In the genomic region with DNA sequence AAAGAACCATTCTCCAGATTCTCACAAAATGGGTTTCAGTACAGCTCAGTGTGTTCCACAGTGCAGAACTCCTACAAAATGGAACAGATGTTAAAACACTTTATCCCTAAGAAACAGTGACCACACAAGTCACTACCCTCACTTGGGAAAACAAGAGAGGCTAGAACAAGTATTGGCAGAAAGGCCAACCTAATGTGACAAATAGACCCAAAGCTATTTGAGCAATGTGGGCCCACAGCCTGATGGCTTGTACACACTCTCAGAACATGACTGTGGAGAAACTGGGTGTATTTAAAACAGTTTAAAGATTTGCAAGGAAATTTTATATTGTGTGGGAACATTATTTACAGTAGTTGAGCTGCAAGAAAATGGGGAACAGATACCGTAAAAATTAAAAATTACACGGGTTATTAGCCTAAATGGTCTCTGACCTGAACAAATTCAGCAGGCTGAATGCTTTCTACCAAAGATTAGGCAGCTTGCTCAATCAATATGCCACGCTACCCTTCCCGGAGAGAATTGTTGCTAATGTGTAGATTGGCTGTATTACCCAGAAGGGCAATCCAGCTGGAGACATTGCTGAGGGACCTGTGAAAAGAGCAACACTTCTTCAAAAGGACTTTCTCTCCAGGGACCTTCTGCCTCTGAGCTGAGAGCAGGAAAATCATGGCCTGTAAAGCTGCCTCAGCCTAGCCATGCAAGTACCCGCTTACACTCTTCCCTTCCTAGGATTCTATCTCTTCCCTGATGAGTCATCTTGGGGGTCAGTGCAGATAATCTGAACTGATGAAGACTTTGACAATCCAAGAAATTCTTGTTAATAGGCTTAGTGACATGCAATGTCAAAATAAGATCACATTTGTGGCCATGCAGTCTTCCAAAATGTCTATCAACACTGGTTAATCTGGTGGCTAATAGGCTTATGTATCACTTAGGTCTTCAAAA, we compare ENCODE assay signal across 21 cellular contexts.
A peak's percentile ranks its signal among the peaks of the same experiment; 100 is the strongest.
DNase-seq lines count a peak whose midpoint lies in the region; ATAC-seq and TF ChIP-seq lines count a peak whose summit lies in the region.
"Had no signal": no experiment of that assay in that cellular context is flagged by ENCODE, and none has a peak within 500 bp of the region (broad histone marks: within the 10 kb centered on the region; RNA-seq: fewer than 3 reads in every experiment).

No MANE protein-coding gene starts in this region.

- H3K9ac ChIP-seq in parathyroid adenoma (no peak overlapping the region), MM.1S (ENCODE audit: low read length) (no peak overlapping the region)

- H3K9me3 ChIP-seq in A673 (ENCODE audit: low read depth, low read length, poor library complexity, severe bottlenecking) (no peaks in the 10 kb centered on the region), parathyroid adenoma (ENCODE audit: control insufficient read depth, low read length) (no peaks in the 10 kb centered on the region), MM.1S (replicated peaks; ENCODE audit: insufficient read depth, low read length) (no peaks in the 10 kb centered on the region)
- H3K9me3 ChIP-seq: Peyer's patch had no signal

- BruUV-seq in A673 (replicated peaks; lab: Mats Ljungman, UMichigan): no TSS peak

- ATAC-seq in GM18873 (IDR thresholded peaks at IDR 0.05; ENCODE audit: low FRiP score, unreplicated experiment): no peak

- intact Hi-C loops in A673 (cut with micrococcal nuclease; ENCODE audit: unreplicated experiment): no loop called here

- H3K79me2 ChIP-seq in parathyroid adenoma (no peaks in the 10 kb centered on the region), MM.1S (ENCODE audit: low read length) (no peaks in the 10 kb centered on the region)

- H4K20me1 ChIP-seq in MM.1S (ENCODE audit: insufficient read depth, low read length): no peaks in the 10 kb centered on the region

- H3K27ac ChIP-seq in A673 (ENCODE audit: low read depth, low read length, poor library complexity, severe bottlenecking) (no peak overlapping the region), parathyroid adenoma (no peak overlapping the region), MM.1S (ENCODE audit: low read length) (no peak overlapping the region)
- H3K27ac ChIP-seq: 22Rv1, Peyer's patch had no signal

- DNase-seq in A673 (ENCODE audit: low spot score) (peak; percentile 28), NCI-H82 treated with DMSO at 0.1 percent for 48 hours (lab: John Stamatoyannopoulos, UW; ENCODE audit: unreplicated experiment) (peak; percentile 84), fibroblast of villous mesenchyme (ENCODE audit: low read depth) (peak; percentile 61), amygdala (lab: John Stamatoyannopoulos, UW) (no peak), MM.1S (no peak)
- DNase-seq in stimulated activated CD4-positive, alpha-beta T cell treated with anti-CD3 and anti-CD28 coated beads, Interleukin-4, amount 100 ng/mL, for 24 hours: no peak
- DNase-seq: Calu3; CD4-positive, CD25-positive, alpha-beta regulatory T cell; DMS79 treated with DMSO at 0.1 percent for 48 hours; GDM1; KG1; NCI-H1092 treated with DMSO at 0.1 percent for 48 hours; NCI-H1694; NCI-H2107; NCI-H446; NCI-H748 treated with DMSO at 0.1 percent for 48 hours; Peyer's patch; Right ventricle myocardium superior had no signal

- H3K4me3 ChIP-seq in A673 (ENCODE audit: low read depth, low read length, poor library complexity, severe bottlenecking): no peak overlapping the region
- no peak overlapping the region for H3K4me3 ChIP-seq in fibroblast of villous mesenchyme (ENCODE audit: low read depth, low read length)
- no peak overlapping the region for H3K4me3 ChIP-seq in parathyroid adenoma (ENCODE audit: low read depth, low read length)
- no peak overlapping the region for H3K4me3 ChIP-seq in MM.1S (ENCODE audit: low read length)
- H3K4me3 ChIP-seq: Peyer's patch had no signal

- H3K4me2 ChIP-seq in parathyroid adenoma (ENCODE audit: low read length) (no peak overlapping the region), MM.1S (ENCODE audit: low read depth, low read length) (no peak overlapping the region)

- H3K4me1 ChIP-seq in A673 (ENCODE audit: insufficient read depth, low read length, poor library complexity, severe bottlenecking): no peaks in the 10 kb centered on the region
- H3K4me1 ChIP-seq in parathyroid adenoma: no peaks in the 10 kb centered on the region
- no peaks in the 10 kb centered on the region for H3K4me1 ChIP-seq in MM.1S (ENCODE audit: low read length)
- H3K4me1 ChIP-seq: Peyer's patch had no signal

- no peaks in the 10 kb centered on the region for H3F3A ChIP-seq in MM.1S (ENCODE audit: insufficient read depth, low read length)

- no peak for TF ChIP-seq CTCF in A673 (conservative IDR thresholded peaks at IDR 0.05; ENCODE audit: low read depth, low read length)
- TF ChIP-seq CTCF in fibroblast of villous mesenchyme (IDR thresholded peaks at IDR 0.05; ENCODE audit: insufficient read depth, low read depth, low read length): no peak
- no peak for TF ChIP-seq CTCF in parathyroid adenoma (IDR thresholded peaks at IDR 0.05)
- TF ChIP-seq CTCF in MM.1S (IDR thresholded peaks at IDR 0.05; ENCODE audit: low read length): no peak

- H3K27me3 ChIP-seq in A673 (replicated peaks; ENCODE audit: insufficient read depth, low read depth, low read length, poor library complexity) (no peaks in the 10 kb centered on the region), parathyroid adenoma (ENCODE audit: control insufficient read depth, insufficient read depth, low read length) (no peaks in the 10 kb centered on the region), MM.1S (replicated peaks; ENCODE audit: insufficient read depth, low read length) (no peaks in the 10 kb centered on the region)
- H3K27me3 ChIP-seq: Peyer's patch had no signal

- no peaks in the 10 kb centered on the region for H3K9me2 ChIP-seq in MM.1S (replicated peaks; ENCODE audit: insufficient read depth, low read length)

- no peaks in the 10 kb centered on the region for H3K36me3 ChIP-seq in A673 (ENCODE audit: insufficient read depth, low read length, poor library complexity, severe bottlenecking)
- no peaks in the 10 kb centered on the region for H3K36me3 ChIP-seq in parathyroid adenoma (ENCODE audit: control insufficient read depth, insufficient read depth, low read length)
- no peaks in the 10 kb centered on the region for H3K36me3 ChIP-seq in MM.1S (replicated peaks; ENCODE audit: insufficient read depth, low read length)
- H3K36me3 ChIP-seq: Peyer's patch had no signal

- peak overlapping the region; percentile 30 for H2AFZ ChIP-seq in parathyroid adenoma
- no peak overlapping the region for H2AFZ ChIP-seq in MM.1S (ENCODE audit: low read length)

- CTCF ChIA-PET in A673 (lab: Charles Lee): no interaction called here

- POLR2A ChIA-PET in A673 (lab: Charles Lee; ENCODE audit: low non-redundant PET): no interaction called here

Comparison
In these comparisons a context has a peak if more than half of its experiments do, and no peak if none do; other contexts are left out.
1. DNase-seq: peak in A673 (single experiment), NCI-H82 treated with DMSO at 0.1 percent for 48 hours (single experiment) and fibroblast of villous mesenchyme (single experiment); none in amygdala (0 of 56), stimulated activated CD4-positive, alpha-beta T cell treated with anti-CD3 and anti-CD28 coated beads, Interleukin-4, amount 100 ng/mL, for 24 hours (single experiment) and MM.1S (single experiment).